12 cellular contexts compared by ENCODE assay signal in the genomic region with DNA sequence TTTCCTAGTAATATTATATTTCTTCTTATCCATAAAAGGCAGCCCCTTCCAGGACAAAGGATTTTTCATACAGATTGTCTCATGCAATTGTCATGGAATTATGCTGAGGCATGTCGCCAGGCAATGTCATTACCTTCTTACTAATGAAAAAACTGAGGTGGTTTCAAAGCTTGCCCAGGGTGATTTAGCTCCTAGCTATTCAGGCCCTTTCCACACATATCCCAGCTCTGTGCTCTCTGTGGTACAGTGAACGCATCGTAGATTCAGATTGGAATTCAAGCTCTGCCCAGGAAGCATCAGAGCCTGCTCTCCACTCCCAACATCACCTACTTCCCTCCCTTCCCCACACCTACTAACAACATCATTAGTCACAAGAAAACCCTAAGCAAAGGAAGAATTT.
DNase-seq lines count a peak whose midpoint lies in the region; ATAC-seq and TF ChIP-seq lines count a peak whose summit lies in the region.
"Had no signal": no experiment of that assay in that cellular context is flagged by ENCODE, and none has a peak within 500 bp of the region (broad histone marks: within the 10 kb centered on the region; RNA-seq: fewer than 3 reads in every experiment).

No MANE protein-coding gene starts in this region.

- TF ChIP-seq CTCF in AG09319 (IDR thresholded peaks at IDR 0.05; ENCODE audit: low read depth, low read length) (no peak), endothelial cell (IDR thresholded peaks at IDR 0.05; ENCODE audit: unreplicated experiment) (no peak), nephron (IDR thresholded peaks at IDR 0.05; ENCODE audit: unreplicated experiment in 3 of 3) (no peak)

- H3K4me3 Mint-ChIP-seq in endothelial cell (ENCODE audit: unreplicated experiment) (peak overlapping the region; percentile 10), nephron (no peak overlapping the region)
- H3K4me3 Mint-ChIP-seq: immature natural killer cell; T-helper 2 cell treated with Interferon-gamma antibody and Interleukin-4, amounts not matched to agents 5 μg/mL and 100 μg/mL, for 36 hours had no signal

- H3K4me1 Mint-ChIP-seq in endothelial cell (ENCODE audit: unreplicated experiment) (peaks cover 18% of the 10 kb centered on the region), nephron (peaks cover 12% of the 10 kb centered on the region)
- H3K4me1 Mint-ChIP-seq: immature natural killer cell had no signal

- H3K27me3 Mint-ChIP-seq in endothelial cell (ENCODE audit: unreplicated experiment) (peaks cover 3% of the 10 kb centered on the region), nephron (ENCODE audit: low read depth) (no peaks in the 10 kb centered on the region)

- DNase-seq in AG09319 (ENCODE audit: extremely low read depth, low read depth) (peak; percentile 36), M059J (ENCODE audit: low read depth) (peak; percentile 86), endothelial cell (ENCODE audit: low spot score) (no peak), GOT3 (lab: John Stamatoyannopoulos, UW) (no peak), DMS53 treated with DMSO at 0.1 percent for 48 hours (lab: John Stamatoyannopoulos, UW; ENCODE audit: unreplicated experiment) (no peak)
- DNase-seq: immature natural killer cell; NK-92 treated with Interleukin-12 subunit alpha and Interleukin-12 subunit beta, amount 100 ng/mL, for 24 hours; posterior cingulate gyrus had no signal

- H3K9me3 Mint-ChIP-seq in endothelial cell (ENCODE audit: unreplicated experiment) (no peaks in the 10 kb centered on the region), nephron (no peaks in the 10 kb centered on the region)

- ATAC-seq in GM18498 (IDR thresholded peaks at IDR 0.05; ENCODE audit: unreplicated experiment) (no peak), GM21367 (IDR thresholded peaks at IDR 0.05; ENCODE audit: unreplicated experiment) (no peak)

- H3K36me3 Mint-ChIP-seq in endothelial cell (ENCODE audit: low read depth, unreplicated experiment) (peaks cover 14% of the 10 kb centered on the region), nephron (ENCODE audit: low read depth) (no peaks in the 10 kb centered on the region)

- H3K27ac Mint-ChIP-seq in endothelial cell (ENCODE audit: unreplicated experiment) (peak overlapping the region; percentile 5), nephron (peak overlapping the region in 2 of 3 experiments; percentile 36 to 58)
- H3K27ac Mint-ChIP-seq: T-helper 2 cell treated with Interferon-gamma antibody and Interleukin-4, amounts not matched to agents 5 μg/mL and 100 μg/mL, for 36 hours had no signal

Comparison
In these comparisons a context has a peak if more than half of its experiments do, and no peak if none do; other contexts are left out.
1. DNase-seq: peak in AG09319 (single experiment) and M059J (single experiment); none in endothelial cell (single experiment), GOT3 (single experiment) and DMS53 treated with DMSO at 0.1 percent for 48 hours (single experiment).